ENCODE assay signal across 8 cellular contexts in genomic region chr3:183824761-183825379, GRCh38. TPM values are rescaled to one million over a fixed set of nuclear protein-coding genes. Genes with fewer than 3 reads are reported as not detected.
A peak's percentile ranks its signal among the peaks of the same experiment; 100 is the strongest.
DNase-seq lines count a peak whose midpoint lies in the region; ATAC-seq, FAIRE-seq and TF ChIP-seq lines count a peak whose summit lies in the region.

No MANE protein-coding gene starts in this region.

- H3K9me3 Mint-ChIP-seq in stimulated activated naive B cell treated with anti-CD40 and anti-IgM and Interleukin-4, amounts not matched to agents 10 μg/mL and 1 μg/mL and 100 μg/mL, for 72 hours: no peaks in the 10 kb centered on the region

- TF ChIP-seq CTCF in OCI-LY7 (conservative IDR thresholded peaks at IDR 0.05; ENCODE audit: low read length) (no peak), breast epithelium (IDR thresholded peaks at IDR 0.05) (no peak), kidney (IDR thresholded peaks at IDR 0.05; ENCODE audit: borderline replicate concordance, extremely low read depth, insufficient read depth) (no peak), D721Med (IDR thresholded peaks at IDR 0.05; ENCODE audit: insufficient read depth, missing control alignments) (no peak)

- BruUV-seq in OCI-LY7 (replicated peaks; lab: Mats Ljungman, UMichigan): no TSS peak

- H3K9me3 ChIP-seq in OCI-LY7 (ENCODE audit: low read length) (no peaks in the 10 kb centered on the region), breast epithelium (no peaks in the 10 kb centered on the region), kidney (ENCODE audit: control insufficient read depth in 1 of 2, low read length in 2 of 2) (no peaks in the 10 kb centered on the region)

- H3K4me1 Mint-ChIP-seq in stimulated activated naive B cell treated with anti-CD40 and anti-IgM and Interleukin-4, amounts not matched to agents 10 μg/mL and 1 μg/mL and 100 μg/mL, for 72 hours: peaks cover 11% of the 10 kb centered on the region in 2 donors

- H3K36me3 Mint-ChIP-seq in stimulated activated naive B cell treated with anti-CD40 and anti-IgM and Interleukin-4, amounts not matched to agents 10 μg/mL and 1 μg/mL and 100 μg/mL, for 72 hours: peaks cover 13 to 33% of the 10 kb centered on the region in 2 donors

- H3K4me1 ChIP-seq in OCI-LY7 (ENCODE audit: insufficient read depth, low read length, poor library complexity, severe bottlenecking) (peaks cover 14% of the 10 kb centered on the region), breast epithelium (peaks cover 0 to 4% of the 10 kb centered on the region in 2 donors), kidney (ENCODE audit: control insufficient read depth in 1 of 2, insufficient read depth in 1 of 2, low read depth in 1 of 2, low read length in 2 of 2) (peaks cover 0 to 6% of the 10 kb centered on the region in 2 donors)

- peak overlapping the region; percentile 74 to 79 for H3K4me3 Mint-ChIP-seq in stimulated activated naive B cell treated with anti-CD40 and anti-IgM and Interleukin-4, amounts not matched to agents 10 μg/mL and 1 μg/mL and 100 μg/mL, for 72 hours

- ATAC-seq in GM21381 (IDR thresholded peaks at IDR 0.05; ENCODE audit: unreplicated experiment): peak; percentile 25
- peak; percentile 44 to 65 for ATAC-seq in stimulated activated naive B cell treated with anti-CD40 and anti-IgM and Interleukin-4, amounts not matched to agents 10 μg/mL and 1 μg/mL and 100 μg/mL, for 72 hours (replicated peaks)

- CTCF ChIA-PET in OCI-LY7 (lab: Charles Lee; ENCODE audit: unreplicated experiment): no interaction called here

- no peaks in the 10 kb centered on the region for H3K79me2 ChIP-seq in OCI-LY7 (ENCODE audit: insufficient read depth, low read depth, low read length)

- FAIRE-seq in kidney (lab: Jason Lieb, UNC): no peak
- no peak for FAIRE-seq in D721Med (lab: Jason Lieb, UNC)

- peak overlapping the region; percentile 56 for H3K4me2 ChIP-seq in OCI-LY7 (ENCODE audit: low read length)

- H3K27me3 ChIP-seq in breast epithelium: no peaks in the 10 kb centered on the region

- no peaks in the 10 kb centered on the region for H3K9me2 ChIP-seq in OCI-LY7 (ENCODE audit: insufficient read depth, low read length)

- no peak overlapping the region for H3K27ac Mint-ChIP-seq in stimulated activated naive B cell treated with anti-CD40 and anti-IgM and Interleukin-4, amounts not matched to agents 10 μg/mL and 1 μg/mL and 100 μg/mL, for 72 hours

- no peak overlapping the region; the same call in 1 of the 2 replicates for H2AFZ ChIP-seq in OCI-LY7 (ENCODE audit: low read length)

- H3K9ac ChIP-seq in kidney (ENCODE audit: low read length in 2 of 2): peak overlapping the region in 1 of 2 donors; percentile 34

- peak overlapping the region; percentile 66 for H3K4me3 ChIP-seq in OCI-LY7 (ENCODE audit: low read depth, low read length, poor library complexity, severe bottlenecking)
- H3K4me3 ChIP-seq in breast epithelium: peak overlapping the region; percentile 52 to 79 (median 66)
- peak overlapping the region; percentile 14 to 49 for H3K4me3 ChIP-seq in kidney (ENCODE audit: low read length in 2 of 2)

- no peak for TF ChIP-seq POLR2A in breast epithelium (IDR thresholded peaks at IDR 0.05)

- H4K20me1 ChIP-seq in OCI-LY7 (ENCODE audit: insufficient read depth, low read length): no peaks in the 10 kb centered on the region

- intact Hi-C loops in OCI-LY7 (cut with micrococcal nuclease; ENCODE audit: unreplicated experiment) (loop anchor here (1.0 kb wide), 1 partner anchor 59 kb away; the partner anchor contains the start of gene PARL), breast epithelium (cut with DNase I; ENCODE audit: low total_unique reads) (no loop called here), kidney (cut with DNase I) (no loop called here)

- POLR2A ChIA-PET in OCI-LY7 (lab: Charles Lee): no interaction called here

- peak; percentile 54 for DNase-seq in COR-L47 (lab: John Stamatoyannopoulos, UW)
- no peak for DNase-seq in OCI-LY7 (ENCODE audit: low spot score)
- DNase-seq in breast epithelium (ENCODE audit: low spot score in 2 of 2): no peak
- no peak for DNase-seq in kidney
- DNase-seq in stimulated activated naive B cell treated with anti-CD40 and anti-IgM and Interleukin-4, amounts not matched to agents 10 μg/mL and 1 μg/mL and 100 μg/mL, for 72 hours: no peak
- DNase-seq in NOMO-1 treated with DMSO at 0.1 percent for 48 hours (lab: John Stamatoyannopoulos, UW; ENCODE audit: unreplicated experiment): no peak
- no peak for DNase-seq in D721Med (ENCODE audit: insufficient read length, low spot score)

- no peaks in the 10 kb centered on the region for H3K36me3 ChIP-seq in OCI-LY7 (ENCODE audit: insufficient read depth, low read length)
- H3K36me3 ChIP-seq in breast epithelium: no peaks in the 10 kb centered on the region
- H3K36me3 ChIP-seq in kidney (ENCODE audit: control insufficient read depth in 1 of 2, insufficient read depth in 2 of 2, low read length in 2 of 2): peaks cover 4 to 5% of the 10 kb centered on the region in 2 donors

- H3K27ac ChIP-seq in OCI-LY7 (ENCODE audit: low read depth, low read length, poor library complexity, severe bottlenecking): no peak overlapping the region
- no peak overlapping the region for H3K27ac ChIP-seq in breast epithelium
- no peak overlapping the region for H3K27ac ChIP-seq in kidney (ENCODE audit: low read depth in 2 of 2, low read length in 2 of 2)

- H3K27me3 Mint-ChIP-seq in stimulated activated naive B cell treated with anti-CD40 and anti-IgM and Interleukin-4, amounts not matched to agents 10 μg/mL and 1 μg/mL and 100 μg/mL, for 72 hours: peaks cover 6 to 7% of the 10 kb centered on the region in 2 donors

RNA-seq across cellular contexts. Expression of gene MAP6D1, which starts 0.5 kb away (rescaled TPM):
- total RNA-seq in OCI-LY7 (2014; rRNA removed; shearing (Covaris generic)): 0.88 and 1.5 TPM in 2 replicates
- total RNA-seq in OCI-LY7 (2022) (1.1 TPM in 2 replicates), breast epithelium (1 to 10 TPM in 2 of 3 donors, under 1 TPM in 1; 0.33 to 2.1 (median 1.8) TPM), kidney (1.5 TPM)
- 1.4 TPM for polyA plus RNA-seq in kidney (ENCODE audit: insufficient read depth, low read depth, low replicate concordance)

RNA-seq across cellular contexts. Expression of gene PARL, which starts 59.8 kb away (rescaled TPM):
- 43.5 and 46.1 TPM in 2 replicates for total RNA-seq in OCI-LY7 (2014; rRNA removed; shearing (Covaris generic))
- total RNA-seq in OCI-LY7 (2022) (68.2 and 69.3 TPM in 2 replicates), breast epithelium (10 to 100 TPM; 48.0 to 53.6 (median 50.5) TPM), kidney (70.2 TPM)
- 88.8 TPM for polyA plus RNA-seq in kidney (ENCODE audit: insufficient read depth, low read depth, low replicate concordance)
